Comparison of ENCODE assay signal across 1 cellular context in the genomic region with DNA sequence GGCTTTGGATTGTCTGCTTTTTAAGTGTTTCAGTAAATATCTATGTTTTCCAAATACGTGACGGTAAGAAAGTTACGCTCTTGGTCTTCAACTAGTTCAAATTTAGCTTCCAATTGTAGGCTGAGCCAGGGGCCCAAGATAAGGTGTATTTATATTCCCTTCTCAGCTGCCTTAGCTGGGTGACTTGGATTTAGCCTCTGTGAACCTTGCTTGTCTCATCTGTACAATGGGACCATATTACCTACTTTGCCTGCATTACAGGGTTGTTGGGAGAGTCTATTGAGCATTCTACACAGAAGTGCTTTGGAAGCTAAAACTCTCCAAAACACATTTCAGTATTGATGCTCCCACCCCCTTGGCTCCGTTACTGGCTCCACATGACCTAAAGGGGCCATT.
TF ChIP-seq lines count a peak whose summit lies in the region.

No MANE protein-coding gene starts in this region.

TF ChIP-seq in IMR-90, 13 proteins besides CTCF, POLR2A, EP300 and RAD21:
- TF ChIP-seq CHD1 (IDR thresholded peaks at IDR 0.05; ENCODE audit: low read depth, low read length): no peak
- TF ChIP-seq RFX5 (IDR thresholded peaks at IDR 0.05; ENCODE audit: low read depth, low read length): no peak
- no peak for TF ChIP-seq RCOR1 (IDR thresholded peaks at IDR 0.05; ENCODE audit: insufficient replicate concordance, low read length)
- TF ChIP-seq MAZ (IDR thresholded peaks at IDR 0.05; ENCODE audit: borderline replicate concordance, low read depth, low read length): no peak
- no peak for TF ChIP-seq MAFK (IDR thresholded peaks at IDR 0.05; ENCODE audit: low read depth, low read length)
- TF ChIP-seq FOS (IDR thresholded peaks at IDR 0.05; ENCODE audit: low read depth, low read length): no peak
- TF ChIP-seq, protein P1, sequence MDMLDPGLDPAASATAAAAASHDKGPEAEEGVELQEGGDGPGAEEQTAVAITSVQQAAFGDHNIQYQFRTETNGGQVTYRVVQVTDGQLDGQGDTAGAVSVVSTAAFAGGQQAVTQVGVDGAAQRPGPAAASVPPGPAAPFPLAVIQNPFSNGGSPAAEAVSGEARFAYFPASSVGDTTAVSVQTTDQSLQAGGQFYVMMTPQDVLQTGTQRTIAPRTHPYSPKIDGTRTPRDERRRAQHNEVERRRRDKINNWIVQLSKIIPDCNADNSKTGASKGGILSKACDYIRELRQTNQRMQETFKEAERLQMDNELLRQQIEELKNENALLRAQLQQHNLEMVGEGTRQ (IDR thresholded peaks at IDR 0.05; ENCODE audit: low read depth, low read length): no peak
- no peak for TF ChIP-seq ELK1 (IDR thresholded peaks at IDR 0.05; ENCODE audit: borderline replicate concordance, low read depth, low read length)
- TF ChIP-seq CEBPB (IDR thresholded peaks at IDR 0.05; ENCODE audit: low read depth, low read length): no peak
- no peak for TF ChIP-seq SMC3 (IDR thresholded peaks at IDR 0.05; ENCODE audit: low read depth, low read length)
- TF ChIP-seq MXI1 (IDR thresholded peaks at IDR 0.05; ENCODE audit: borderline replicate concordance, low read depth, low read length): no peak
- no peak for TF ChIP-seq BHLHE40 (IDR thresholded peaks at IDR 0.05; ENCODE audit: low read depth, low read length)
- TF ChIP-seq NFE2L2 (IDR thresholded peaks at IDR 0.05; ENCODE audit: low read depth, low read length): no peak
